ENCODE assay signal across 22 cellular contexts in the genomic region with DNA sequence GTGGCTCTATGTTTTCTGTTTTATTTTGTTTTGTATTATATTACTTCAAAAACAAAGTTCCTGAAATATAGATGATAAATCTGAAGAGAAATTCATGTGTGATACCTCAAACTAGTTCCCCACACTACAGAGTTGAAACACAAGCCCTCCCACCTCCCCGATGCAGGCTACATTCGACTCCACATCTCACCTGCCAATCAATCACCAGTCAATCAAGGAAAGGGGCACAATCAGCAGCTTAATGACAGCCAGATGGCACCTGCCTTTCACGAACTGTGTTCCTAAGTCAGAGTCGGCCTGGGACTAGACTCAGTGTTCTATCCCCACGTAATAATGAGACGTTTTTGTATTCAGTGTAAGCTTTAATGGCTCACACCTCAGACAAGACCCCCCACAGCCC.
DNase-seq lines count a peak whose midpoint lies in the region; TF ChIP-seq lines count a peak whose summit lies in the region.
"Had no signal": no experiment of that assay in that cellular context is flagged by ENCODE, and none has a peak within 500 bp of the region (broad histone marks: within the 10 kb centered on the region; RNA-seq: fewer than 3 reads in every experiment).

No MANE protein-coding gene starts in this region.

- peak; percentile 47 for DNase-seq in NCI-H2171 treated with DMSO at 0.1 percent for 48 hours (lab: John Stamatoyannopoulos, UW)
- no peak for DNase-seq in NCI-H2171 (lab: John Stamatoyannopoulos, UW)
- peak; percentile 20 for DNase-seq in NCI-H82 treated with DMSO at 0.1 percent for 48 hours (lab: John Stamatoyannopoulos, UW; ENCODE audit: unreplicated experiment)
- no peak for DNase-seq in middle frontal gyrus (ENCODE audit: extremely low spot score, low spot score)
- DNase-seq in CD8-positive, alpha-beta memory T cell = no peak
- DNase-seq in mucosa of gallbladder (ENCODE audit: low spot score) = no peak
- DNase-seq: AML-193; CD4-positive, alpha-beta T cell; CD8-positive, alpha-beta T cell; COR-L47; DMS 273 treated with DMSO at 0.1 percent for 48 hours; DMS153; DMS79; DND-41; EL; GDM1 had no signal

- H4K20me1 ChIP-seq in neural cell (ENCODE audit: insufficient read depth) = no peaks in the 10 kb centered on the region
- H4K20me1 ChIP-seq: BLaER1 treated with 17β-estradiol and CSF1 and Interleukin-3, amounts not matched to agents 10 nM and 100 nM had no signal

- H3K9me3 ChIP-seq in neural cell (ENCODE audit: low read length) = no peaks in the 10 kb centered on the region
- H3K9me3 ChIP-seq in CD8-positive, alpha-beta memory T cell (ENCODE audit: low read length) = no peaks in the 10 kb centered on the region
- H3K9me3 ChIP-seq: A549; BLaER1 treated with 17β-estradiol and CSF1 and Interleukin-3, amounts not matched to agents 10 nM and 100 nM had no signal

- no peak overlapping the region for H3K4me2 ChIP-seq in neural cell (ENCODE audit: low read length)
- H3K4me2 ChIP-seq: A549; BLaER1 treated with 17β-estradiol and CSF1 and Interleukin-3, amounts not matched to agents 10 nM and 100 nM had no signal

- TF ChIP-seq RAD21 in neural cell (conservative IDR thresholded peaks at IDR 0.05) = no peak

- TF ChIP-seq EP300 in neural cell (conservative IDR thresholded peaks at IDR 0.05; ENCODE audit: poor library complexity, severe bottlenecking) = peak; percentile 89

- peaks cover 0 to 9% (median 3%) of the 10 kb centered on the region in 5 donors for H3K9me3 Mint-ChIP-seq in CD8-positive, alpha-beta memory T cell
- H3K9me3 Mint-ChIP-seq: CD8-positive, alpha-beta T cell had no signal

- no peak for TF ChIP-seq CTCF in neural cell (IDR thresholded peaks at IDR 0.05; ENCODE audit: poor library complexity, severe bottlenecking)

- H3K4me1 Mint-ChIP-seq in CD8-positive, alpha-beta memory T cell = no peaks in the 10 kb centered on the region
- H3K4me1 Mint-ChIP-seq: B cell had no signal

- no peaks in the 10 kb centered on the region for H3K36me3 ChIP-seq in neural cell (ENCODE audit: insufficient read depth, low read length)
- H3K36me3 ChIP-seq in CD8-positive, alpha-beta memory T cell (ENCODE audit: insufficient read depth, low read length) = no peaks in the 10 kb centered on the region
- H3K36me3 ChIP-seq: BLaER1 treated with 17β-estradiol and CSF1 and Interleukin-3, amounts not matched to agents 10 nM and 100 nM had no signal

- H3K79me2 ChIP-seq in neural cell (replicated peaks; ENCODE audit: insufficient read depth, low read length) = no peaks in the 10 kb centered on the region

- H3K4me3 Mint-ChIP-seq in CD8-positive, alpha-beta memory T cell = no peak overlapping the region
- H3K4me3 Mint-ChIP-seq: B cell; CD4-positive, alpha-beta T cell; CD8-positive, alpha-beta T cell had no signal

- no peaks in the 10 kb centered on the region for H3K27me3 Mint-ChIP-seq in CD8-positive, alpha-beta memory T cell
- H3K27me3 Mint-ChIP-seq: B cell; CD4-positive, alpha-beta T cell had no signal

- no peaks in the 10 kb centered on the region for H3K4me1 ChIP-seq in CD8-positive, alpha-beta memory T cell (ENCODE audit: insufficient read depth, low read length)
- H3K4me1 ChIP-seq: A549 had no signal

- CTCF ChIA-PET in CD8-positive, alpha-beta memory T cell (lab: Charles Lee) = no interaction called here

- H3K27ac Mint-ChIP-seq in CD8-positive, alpha-beta memory T cell = no peak overlapping the region
- H3K27ac Mint-ChIP-seq: B cell; CD4-positive, alpha-beta T cell; CD8-positive, alpha-beta T cell had no signal

- no peaks in the 10 kb centered on the region for H3F3A ChIP-seq in neural cell (ENCODE audit: insufficient read depth, low read length, poor library complexity, severe bottlenecking)

- no peak overlapping the region for H3K9ac ChIP-seq in neural cell (ENCODE audit: low read length)
- H3K9ac ChIP-seq: BLaER1 treated with 17β-estradiol and CSF1 and Interleukin-3, amounts not matched to agents 10 nM and 100 nM had no signal

- H3K27me3 ChIP-seq in neural cell (ENCODE audit: insufficient read depth, low read depth, low read length) = no peaks in the 10 kb centered on the region
- H3K27me3 ChIP-seq in CD8-positive, alpha-beta memory T cell (ENCODE audit: insufficient read depth, low read length, poor library complexity, severe bottlenecking) = no peaks in the 10 kb centered on the region
- H3K27me3 ChIP-seq: BLaER1 treated with 17β-estradiol and CSF1 and Interleukin-3, amounts not matched to agents 10 nM and 100 nM had no signal

- H3K36me3 Mint-ChIP-seq in CD8-positive, alpha-beta memory T cell = no peaks in the 10 kb centered on the region
- H3K36me3 Mint-ChIP-seq: CD8-positive, alpha-beta T cell had no signal

- POLR2A ChIA-PET in CD8-positive, alpha-beta memory T cell (lab: Charles Lee) = no interaction called here

- no peak overlapping the region for H3K27ac ChIP-seq in neural cell (ENCODE audit: low read length)
- H3K27ac ChIP-seq in CD8-positive, alpha-beta memory T cell (ENCODE audit: low read depth, low read length) = no peak overlapping the region
- H3K27ac ChIP-seq: 22Rv1; A549; BLaER1 treated with 17β-estradiol and CSF1 and Interleukin-3, amounts not matched to agents 10 nM and 100 nM; C4-2B had no signal

- no peaks in the 10 kb centered on the region for H3K9me2 ChIP-seq in neural cell (ENCODE audit: insufficient read depth, low read length)

- no peak overlapping the region for H3K4me3 ChIP-seq in neural cell (ENCODE audit: low read length)
- H3K4me3 ChIP-seq in CD8-positive, alpha-beta memory T cell (ENCODE audit: low read length) = no peak overlapping the region
- H3K4me3 ChIP-seq: A549; BLaER1 treated with 17β-estradiol and CSF1 and Interleukin-3, amounts not matched to agents 10 nM and 100 nM had no signal

- no peak overlapping the region for H2AFZ ChIP-seq in neural cell (ENCODE audit: low read depth, low read length)

TF ChIP-seq in neural cell, 6 proteins besides CTCF, POLR2A, EP300 and RAD21:
- TF ChIP-seq POLR2AphosphoS5 (IDR thresholded peaks at IDR 0.05) (peak; percentile 64), MXI1 (conservative IDR thresholded peaks at IDR 0.05; ENCODE audit: poor library complexity, severe bottlenecking) (no peak), SMC3 (conservative IDR thresholded peaks at IDR 0.05; ENCODE audit: poor library complexity) (no peak)

Comparison
In these comparisons a context has a peak if more than half of its experiments do, and no peak if none do; other contexts are left out.
1. DNase-seq: peak in NCI-H2171 treated with DMSO at 0.1 percent for 48 hours (single experiment) and NCI-H82 treated with DMSO at 0.1 percent for 48 hours (single experiment); none in NCI-H2171 (single experiment), middle frontal gyrus (single experiment), CD8-positive, alpha-beta memory T cell (0 of 5) and mucosa of gallbladder (single experiment).